ENCODE assay signal across 1 cellular context in the genomic region with DNA sequence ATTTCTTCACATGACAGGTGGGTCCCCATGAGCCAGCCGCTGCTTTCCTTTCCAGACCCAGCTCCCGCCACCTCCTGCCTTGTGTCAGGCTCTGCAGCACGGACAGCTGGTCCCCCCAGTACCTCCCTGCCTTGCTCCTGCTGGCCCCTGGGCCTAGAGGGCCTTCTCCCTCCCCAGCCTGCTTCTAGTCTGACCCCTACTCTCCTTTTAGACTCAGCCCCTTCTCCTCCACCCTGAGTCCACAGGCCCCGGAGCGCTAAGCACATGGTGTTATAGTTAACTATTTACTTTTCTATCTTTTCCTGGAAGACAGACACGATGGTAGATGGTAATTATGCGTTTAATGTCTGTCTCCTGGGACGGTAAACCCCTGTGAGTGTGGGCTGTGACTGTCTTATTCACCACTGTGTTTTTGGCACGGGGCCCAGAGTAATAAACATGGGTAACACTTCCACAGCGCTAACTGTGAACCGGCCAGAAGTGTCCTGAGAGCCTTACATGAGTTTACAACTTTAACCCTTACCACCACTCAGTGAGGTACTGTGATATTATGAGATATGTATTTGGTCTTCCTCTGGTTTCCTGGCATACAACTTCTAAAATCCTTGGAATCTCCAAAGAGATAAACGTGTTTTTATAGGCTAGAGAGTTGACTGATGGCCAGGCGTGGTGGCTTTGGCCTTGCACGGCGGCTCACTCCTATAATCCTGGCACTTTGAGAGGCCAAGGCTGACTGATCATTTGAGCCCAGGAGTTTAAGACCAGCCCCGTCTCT.
A peak's percentile ranks its signal among the peaks of the same experiment; 100 is the strongest.
TF ChIP-seq lines count a peak whose summit lies in the region.

No MANE protein-coding gene starts in this region.

TF ChIP-seq in HEK293, 187 proteins besides CTCF, POLR2A, EP300 and RAD21 (continued from another document and continues in another):
- no peak for TF ChIP-seq ELK4 (IDR thresholded peaks at IDR 0.05; ENCODE audit: borderline replicate concordance, low read depth, low read length)
- peak; percentile 36 for TF ChIP-seq KLF1 (tag by site-specific recombination; IDR thresholded peaks at IDR 0.05)
- no peak for TF ChIP-seq SCRT2 (tag by site-specific recombination; IDR thresholded peaks at IDR 0.05)
- TF ChIP-seq ZNF302 (tag by site-specific recombination; IDR thresholded peaks at IDR 0.05; ENCODE audit: low read depth) = 0 out of 2 replicates have a peak, but pooled peaks have one; percentile 26
- peak; percentile 68; the same call in 1 of the 2 replicates for TF ChIP-seq ZNF501 (tag by site-specific recombination; IDR thresholded peaks at IDR 0.05)
- peak; percentile 99 for TF ChIP-seq SP7 (tag by site-specific recombination; IDR thresholded peaks at IDR 0.05)
- TF ChIP-seq ZSCAN16 (tag by site-specific recombination; IDR thresholded peaks at IDR 0.05) = peak; percentile 61
- TF ChIP-seq SALL2 (tag by site-specific recombination; IDR thresholded peaks at IDR 0.05; ENCODE audit: borderline replicate concordance) = no peak
- TF ChIP-seq, protein P1, sequence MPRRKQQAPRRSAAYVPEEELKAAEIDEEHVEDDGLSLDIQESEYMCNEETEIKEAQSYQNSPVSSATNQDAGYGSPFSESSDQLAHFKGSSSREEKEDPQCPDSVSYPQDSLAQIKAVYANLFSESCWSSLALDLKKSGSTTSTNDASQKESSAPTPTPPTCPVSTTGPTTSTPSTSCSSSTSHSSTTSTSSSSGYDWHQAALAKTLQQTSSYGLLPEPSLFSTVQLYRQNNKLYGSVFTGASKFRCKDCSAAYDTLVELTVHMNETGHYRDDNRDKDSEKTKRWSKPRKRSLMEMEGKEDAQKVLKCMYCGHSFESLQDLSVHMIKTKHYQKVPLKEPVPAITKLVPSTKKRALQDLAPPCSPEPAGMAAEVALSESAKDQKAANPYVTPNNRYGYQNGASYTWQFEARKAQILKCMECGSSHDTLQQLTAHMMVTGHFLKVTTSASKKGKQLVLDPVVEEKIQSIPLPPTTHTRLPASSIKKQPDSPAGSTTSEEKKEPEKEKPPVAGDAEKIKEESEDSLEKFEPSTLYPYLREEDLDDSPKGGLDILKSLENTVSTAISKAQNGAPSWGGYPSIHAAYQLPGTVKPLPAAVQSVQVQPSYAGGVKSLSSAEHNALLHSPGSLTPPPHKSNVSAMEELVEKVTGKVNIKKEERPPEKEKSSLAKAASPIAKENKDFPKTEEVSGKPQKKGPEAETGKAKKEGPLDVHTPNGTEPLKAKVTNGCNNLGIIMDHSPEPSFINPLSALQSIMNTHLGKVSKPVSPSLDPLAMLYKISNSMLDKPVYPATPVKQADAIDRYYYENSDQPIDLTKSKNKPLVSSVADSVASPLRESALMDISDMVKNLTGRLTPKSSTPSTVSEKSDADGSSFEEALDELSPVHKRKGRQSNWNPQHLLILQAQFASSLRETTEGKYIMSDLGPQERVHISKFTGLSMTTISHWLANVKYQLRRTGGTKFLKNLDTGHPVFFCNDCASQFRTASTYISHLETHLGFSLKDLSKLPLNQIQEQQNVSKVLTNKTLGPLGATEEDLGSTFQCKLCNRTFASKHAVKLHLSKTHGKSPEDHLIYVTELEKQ (tag by site-specific recombination; IDR thresholded peaks at IDR 0.05; ENCODE audit: borderline replicate concordance) = peak; percentile 55; the same call in 1 of the 2 replicates
- peak; percentile 77 for TF ChIP-seq ZNF629 (tag by site-specific recombination; IDR thresholded peaks at IDR 0.05)
- no peak for TF ChIP-seq YY1 (tag by site-specific recombination; IDR thresholded peaks at IDR 0.05)
- peak; percentile 53 for TF ChIP-seq ZBTB17 (tag by site-specific recombination; IDR thresholded peaks at IDR 0.05)
- TF ChIP-seq ZNF426 (tag by site-specific recombination; IDR thresholded peaks at IDR 0.05) = no peak
- TF ChIP-seq ZNF350 (tag by site-specific recombination; IDR thresholded peaks at IDR 0.05) = no peak
- no peak for TF ChIP-seq REST (tag by site-specific recombination; IDR thresholded peaks at IDR 0.05)
- no peak; the same call in 1 of the 2 replicates for TF ChIP-seq ZNF549 (tag by site-specific recombination; IDR thresholded peaks at IDR 0.05)
- TF ChIP-seq ZFHX2 (tag by site-specific recombination; conservative IDR thresholded peaks at IDR 0.05) = peak; percentile 76
- no peak for TF ChIP-seq ZNF239 (tag by site-specific recombination; IDR thresholded peaks at IDR 0.05)
- peak; percentile 90; the same call in 1 of the 2 replicates for TF ChIP-seq ZEB2 (tag by site-specific recombination; IDR thresholded peaks at IDR 0.05)
- no peak for TF ChIP-seq ZNF292 (tag by site-specific recombination; IDR thresholded peaks at IDR 0.05; ENCODE audit: borderline replicate concordance, low read depth)
- no peak for TF ChIP-seq KLF16 (tag by site-specific recombination; IDR thresholded peaks at IDR 0.05)
- TF ChIP-seq ZNF660 (tag by site-specific recombination; IDR thresholded peaks at IDR 0.05) = peak; percentile 95
- no peak for TF ChIP-seq ZNF37A (tag by site-specific recombination; IDR thresholded peaks at IDR 0.05)
- TF ChIP-seq ZNF366 (tag by site-specific recombination; conservative IDR thresholded peaks at IDR 0.05) = peak; percentile 98
- peak; percentile 99 for TF ChIP-seq PRDM6 (tag by site-specific recombination; IDR thresholded peaks at IDR 0.05)
- TF ChIP-seq BCL6B (tag by site-specific recombination; IDR thresholded peaks at IDR 0.05) = peak; percentile 97
- peak; percentile 31; the same call in 1 of the 2 replicates for TF ChIP-seq ZNF596 (tag by site-specific recombination; IDR thresholded peaks at IDR 0.05)
- TF ChIP-seq ZBTB20 (tag by site-specific recombination; IDR thresholded peaks at IDR 0.05) = 0 out of 2 replicates have a peak, but pooled peaks have one; percentile 23
- peak; percentile 87 for TF ChIP-seq KLF10 (tag by site-specific recombination; IDR thresholded peaks at IDR 0.05)
- no peak for TF ChIP-seq ZNF677 (tag by site-specific recombination; IDR thresholded peaks at IDR 0.05)
- TF ChIP-seq, protein P2, sequence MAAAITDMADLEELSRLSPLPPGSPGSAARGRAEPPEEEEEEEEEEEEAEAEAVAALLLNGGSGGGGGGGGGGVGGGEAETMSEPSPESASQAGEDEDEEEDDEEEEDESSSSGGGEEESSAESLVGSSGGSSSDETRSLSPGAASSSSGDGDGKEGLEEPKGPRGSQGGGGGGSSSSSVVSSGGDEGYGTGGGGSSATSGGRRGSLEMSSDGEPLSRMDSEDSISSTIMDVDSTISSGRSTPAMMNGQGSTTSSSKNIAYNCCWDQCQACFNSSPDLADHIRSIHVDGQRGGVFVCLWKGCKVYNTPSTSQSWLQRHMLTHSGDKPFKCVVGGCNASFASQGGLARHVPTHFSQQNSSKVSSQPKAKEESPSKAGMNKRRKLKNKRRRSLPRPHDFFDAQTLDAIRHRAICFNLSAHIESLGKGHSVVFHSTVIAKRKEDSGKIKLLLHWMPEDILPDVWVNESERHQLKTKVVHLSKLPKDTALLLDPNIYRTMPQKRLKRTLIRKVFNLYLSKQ (tag by site-specific recombination; IDR thresholded peaks at IDR 0.05; ENCODE audit: borderline replicate concordance) = no peak
- peak; percentile 59 for TF ChIP-seq ZNF449 (tag by site-specific recombination; IDR thresholded peaks at IDR 0.05)
- TF ChIP-seq, protein P3, sequence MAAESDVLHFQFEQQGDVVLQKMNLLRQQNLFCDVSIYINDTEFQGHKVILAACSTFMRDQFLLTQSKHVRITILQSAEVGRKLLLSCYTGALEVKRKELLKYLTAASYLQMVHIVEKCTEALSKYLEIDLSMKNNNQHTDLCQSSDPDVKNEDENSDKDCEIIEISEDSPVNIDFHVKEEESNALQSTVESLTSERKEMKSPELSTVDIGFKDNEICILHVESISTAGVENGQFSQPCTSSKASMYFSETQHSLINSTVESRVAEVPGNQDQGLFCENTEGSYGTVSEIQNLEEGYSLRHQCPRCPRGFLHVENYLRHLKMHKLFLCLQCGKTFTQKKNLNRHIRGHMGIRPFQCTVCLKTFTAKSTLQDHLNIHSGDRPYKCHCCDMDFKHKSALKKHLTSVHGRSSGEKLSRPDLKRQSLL (tag by site-specific recombination; IDR thresholded peaks at IDR 0.05) = no peak
- TF ChIP-seq, protein P4, sequence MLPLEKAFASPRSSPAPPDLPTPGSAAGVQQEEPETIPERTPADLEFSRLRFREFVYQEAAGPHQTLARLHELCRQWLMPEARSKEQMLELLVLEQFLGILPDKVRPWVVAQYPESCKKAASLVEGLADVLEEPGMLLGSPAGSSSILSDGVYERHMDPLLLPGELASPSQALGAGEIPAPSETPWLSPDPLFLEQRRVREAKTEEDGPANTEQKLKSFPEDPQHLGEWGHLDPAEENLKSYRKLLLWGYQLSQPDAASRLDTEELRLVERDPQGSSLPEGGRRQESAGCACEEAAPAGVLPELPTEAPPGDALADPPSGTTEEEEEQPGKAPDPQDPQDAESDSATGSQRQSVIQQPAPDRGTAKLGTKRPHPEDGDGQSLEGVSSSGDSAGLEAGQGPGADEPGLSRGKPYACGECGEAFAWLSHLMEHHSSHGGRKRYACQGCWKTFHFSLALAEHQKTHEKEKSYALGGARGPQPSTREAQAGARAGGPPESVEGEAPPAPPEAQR (tag by site-specific recombination; IDR thresholded peaks at IDR 0.05) = no peak
- 0 out of 2 replicates have a peak, but pooled peaks have one; percentile 11 for TF ChIP-seq ZNF404 (tag by site-specific recombination; IDR thresholded peaks at IDR 0.05)
- TF ChIP-seq EGR2 (tag by site-specific recombination; IDR thresholded peaks at IDR 0.05; ENCODE audit: low read depth) = 0 out of 2 replicates have a peak, but pooled peaks have one; percentile 46
- TF ChIP-seq ZFP3 (tag by site-specific recombination; IDR thresholded peaks at IDR 0.05; ENCODE audit: low read depth) = no peak
- TF ChIP-seq WT1 (tag by site-specific recombination; IDR thresholded peaks at IDR 0.05) = peak; percentile 62
